Comparison of ENCODE assay signal across 19 cellular contexts in the genomic region with DNA sequence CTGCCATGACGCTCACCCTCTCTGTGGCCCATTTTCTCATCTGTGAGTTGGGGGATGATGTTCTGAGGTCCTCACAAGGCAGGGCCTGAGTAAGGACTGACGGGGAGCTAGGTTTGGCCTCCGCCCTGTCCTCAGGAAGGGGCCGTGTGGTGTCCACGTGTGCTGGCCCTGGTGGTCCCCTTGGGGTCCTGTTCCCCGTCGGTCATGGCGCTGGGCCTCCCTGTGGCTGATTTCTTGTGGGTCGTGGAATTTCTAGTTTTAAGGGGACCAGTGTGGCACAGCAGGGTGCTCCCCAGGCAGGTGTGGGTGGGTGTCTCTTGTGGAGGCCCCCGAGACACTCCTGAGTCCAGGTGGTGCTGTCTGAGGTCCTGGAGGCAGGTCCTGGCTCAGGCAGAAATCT. TPM values are rescaled to one million over a fixed set of nuclear protein-coding genes. Genes with fewer than 3 reads are reported as not detected.
"Had no signal": no experiment of that assay in that cellular context is flagged by ENCODE, and none has a peak within 500 bp of the region (broad histone marks: within the 10 kb centered on the region; RNA-seq: fewer than 3 reads in every experiment).

No MANE protein-coding gene starts in this region.

- DNase-seq: activated CD4-positive, alpha-beta T cell treated with anti-CD3 and anti-CD28 coated beads for 1 hour; activated CD4-positive, alpha-beta T cell treated with anti-CD3 and anti-CD28 coated beads, Interleukin-2, amount 50 U/mL, for 4 hours; activated T-cell treated with anti-CD3 and anti-CD28 coated beads for 4 hours; body of pancreas; effector CD8-positive, alpha-beta T cell; foreskin melanocyte; immature natural killer cell; stimulated activated CD4-positive, alpha-beta T cell treated with anti-CD3 and anti-CD28 coated beads, Interleukin-15, amount 100 ng/mL, for 24 hours; stimulated activated CD4-positive, alpha-beta T cell treated with anti-CD3 and anti-CD28 coated beads, Interleukin-4, amount 100 ng/mL, for 1 hour; stimulated activated naive B cell treated with anti-CD40 and anti-IgM and Interleukin-4, amounts not matched to agents 10 μg/mL and 1 μg/mL and 100 μg/mL, for 72 hours; T-cell; transverse colon had no signal

- H3K36me3 ChIP-seq: pancreas, transverse colon had no signal

- H3K27me3 ChIP-seq: body of pancreas, pancreas, transverse colon had no signal

- ATAC-seq: body of pancreas; pancreas; stimulated activated naive B cell treated with anti-CD40 and anti-IgM and Interleukin-4, amounts not matched to agents 10 μg/mL and 1 μg/mL and 100 μg/mL, for 72 hours; T-cell had no signal

- H3K27ac ChIP-seq: body of pancreas, pancreas, transverse colon, VCaP had no signal

- H3K4me1 ChIP-seq: body of pancreas, pancreas had no signal

- H3K4me3 ChIP-seq: body of pancreas, pancreas, transverse colon had no signal

- H3K9me3 ChIP-seq: body of pancreas, pancreas, transverse colon had no signal

RNA-seq across cellular contexts. Expression of gene LINC01488, which starts 5.9 kb away (rescaled TPM):
- total RNA-seq: body of pancreas, endothelial cell of umbilical vein, fibroblast of lung, neural crest cell, pancreas, renal cortical epithelial cell, skeletal muscle tissue, T-cell, transverse colon had no signal
- polyA plus RNA-seq: endothelial cell of umbilical vein, fibroblast of lung, immature natural killer cell, pancreas had no signal
